ENCODE assay signal across 8 cellular contexts in the genomic region with DNA sequence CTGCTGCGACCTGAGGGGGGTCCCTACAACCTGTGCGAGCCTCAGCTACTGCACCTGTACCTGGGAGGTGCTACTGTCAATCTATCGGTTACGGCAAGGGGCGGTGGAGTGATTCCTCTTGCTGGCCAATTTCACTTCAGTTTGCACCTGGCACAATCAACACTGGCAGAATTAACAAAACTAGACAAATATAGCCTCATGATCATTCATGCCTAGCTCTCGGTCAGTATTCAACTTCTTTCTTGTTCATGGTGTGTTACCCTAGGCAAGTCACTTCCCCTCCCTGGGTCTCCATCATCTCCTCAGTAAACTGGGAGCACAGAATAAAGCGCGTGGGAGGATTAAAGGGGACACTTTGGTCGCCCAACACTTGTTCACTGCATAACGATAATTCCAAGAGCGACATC. TPM values are rescaled to one million over a fixed set of nuclear protein-coding genes. Genes with fewer than 3 reads are reported as not detected.
DNase-seq lines count a peak whose midpoint lies in the region; ATAC-seq and TF ChIP-seq lines count a peak whose summit lies in the region.

No MANE protein-coding gene starts in this region.

- no peak for DNase-seq in AG10803 (ENCODE audit: low read depth)
- no peak for DNase-seq in HAP-1 (ENCODE audit: low spot score in 2 of 2)
- no peak for DNase-seq in activated naive CD8-positive, alpha-beta T cell treated with anti-CD3 and anti-CD28 coated beads, Interleukin-2, amount 10 ng/mL, durations not matched to agents 7 days and 5 days
- no peak for DNase-seq in upper lobe of right lung
- no peak for DNase-seq in activated CD8-positive, alpha-beta memory T cell treated with anti-CD3 and anti-CD28 coated beads for 24 hours
- DNase-seq in NCI-H524 (lab: John Stamatoyannopoulos, UW), result no peak

- H3K27ac ChIP-seq in liver (ENCODE audit: low read depth in 1 of 2, low read length in 2 of 2), result peak overlapping the region; percentile 71 to 78
- peak overlapping the region; percentile 75 for H3K27ac ChIP-seq in upper lobe of right lung

- POLR2A ChIA-PET in activated naive CD8-positive, alpha-beta T cell treated with anti-CD3 and anti-CD28 coated beads, Interleukin-2, amount 10 ng/mL, durations not matched to agents 7 days and 5 days (lab: Charles Lee), result interaction anchor here (0.9 to 4.3 kb wide), 7 partner anchors 9 to 140 kb away, joined by 3 to 64 read pairs (median 4); partner anchors contain the start of gene USE1

- H3K4me3 Mint-ChIP-seq in activated naive CD8-positive, alpha-beta T cell treated with anti-CD3 and anti-CD28 coated beads, Interleukin-2, amount 10 ng/mL, durations not matched to agents 7 days and 5 days, result peak overlapping the region; percentile 99

- peaks cover 45% of the 10 kb centered on the region for H3K4me1 Mint-ChIP-seq in activated naive CD8-positive, alpha-beta T cell treated with anti-CD3 and anti-CD28 coated beads, Interleukin-2, amount 10 ng/mL, durations not matched to agents 7 days and 5 days

- no peaks in the 10 kb centered on the region for H3K27me3 Mint-ChIP-seq in activated naive CD8-positive, alpha-beta T cell treated with anti-CD3 and anti-CD28 coated beads, Interleukin-2, amount 10 ng/mL, durations not matched to agents 7 days and 5 days

- 8% methylated on average over 11 of the region's 11 CpGs for WGBS in liver

- TF ChIP-seq RAD21 in liver (IDR thresholded peaks at IDR 0.05), result no peak

- H3K4me3 ChIP-seq in AG10803 (ENCODE audit: low read length) (peak overlapping the region; percentile 93), HAP-1 (peak overlapping the region; percentile 99), liver (ENCODE audit: low read depth in 1 of 3, low read length in 3 of 3) (peak overlapping the region; percentile 73 to 91 (median 89)), upper lobe of right lung (peak overlapping the region; percentile 72)

- intact Hi-C loops in upper lobe of right lung (cut with DNase I), result no loop called here

- H3K27ac Mint-ChIP-seq in activated naive CD8-positive, alpha-beta T cell treated with anti-CD3 and anti-CD28 coated beads, Interleukin-2, amount 10 ng/mL, durations not matched to agents 7 days and 5 days, result peak overlapping the region; percentile 96

- ATAC-seq in activated naive CD8-positive, alpha-beta T cell treated with anti-CD3 and anti-CD28 coated beads, Interleukin-2, amount 10 ng/mL, durations not matched to agents 7 days and 5 days (ENCODE audit: low read depth), result no peak
- no peak for ATAC-seq in upper lobe of right lung
- ATAC-seq in GM18873 (IDR thresholded peaks at IDR 0.05; ENCODE audit: low FRiP score, unreplicated experiment), result no peak

- H3K36me3 ChIP-seq in HAP-1 (replicated peaks) (peaks cover 27% of the 10 kb centered on the region), liver (ENCODE audit: control insufficient read depth in 4 of 4, insufficient read depth in 3 of 4, low read depth in 1 of 4, low read length in 3 of 4) (peaks cover 0 to 2% (median 0%) of the 10 kb centered on the region in 4 donors), upper lobe of right lung (peaks cover 9% of the 10 kb centered on the region)

- H3K9me3 ChIP-seq in HAP-1, result no peaks in the 10 kb centered on the region
- H3K9me3 ChIP-seq in liver (ENCODE audit: control insufficient read depth in 4 of 4, low read length in 3 of 4), result no peaks in the 10 kb centered on the region
- H3K9me3 ChIP-seq in upper lobe of right lung, result no peaks in the 10 kb centered on the region

- TF ChIP-seq CTCF in AG10803 (conservative IDR thresholded peaks at IDR 0.05; ENCODE audit: low read length) (no peak), liver (IDR thresholded peaks at IDR 0.05; ENCODE audit: low read depth, low read length, missing input control) (no peak), upper lobe of right lung (IDR thresholded peaks at IDR 0.05) (no peak)

- peak overlapping the region; percentile 70 to 83 for H3K9ac ChIP-seq in liver (ENCODE audit: low read depth in 1 of 2, low read length in 2 of 2)

- in situ Hi-C loops in HAP-1 (cut with MboI; ENCODE audit: low sequenced_read_pairs), result no loop called here

- H3K4me1 ChIP-seq in HAP-1, result peaks cover 9% of the 10 kb centered on the region
- peaks cover 3 to 47% (median 33%) of the 10 kb centered on the region in 4 donors for H3K4me1 ChIP-seq in liver (ENCODE audit: control insufficient read depth in 4 of 4, insufficient read depth in 4 of 4, low read length in 3 of 4)
- H3K4me1 ChIP-seq in upper lobe of right lung, result peaks cover 41% of the 10 kb centered on the region

- peaks cover 30% of the 10 kb centered on the region for H3K36me3 Mint-ChIP-seq in activated naive CD8-positive, alpha-beta T cell treated with anti-CD3 and anti-CD28 coated beads, Interleukin-2, amount 10 ng/mL, durations not matched to agents 7 days and 5 days

- no peaks in the 10 kb centered on the region for H3K9me3 Mint-ChIP-seq in activated naive CD8-positive, alpha-beta T cell treated with anti-CD3 and anti-CD28 coated beads, Interleukin-2, amount 10 ng/mL, durations not matched to agents 7 days and 5 days

- H3K27me3 ChIP-seq in HAP-1 (ENCODE audit: low read depth) (no peaks in the 10 kb centered on the region), liver (ENCODE audit: control insufficient read depth in 4 of 4, insufficient read depth in 4 of 4, low read length in 3 of 4) (no peaks in the 10 kb centered on the region), upper lobe of right lung (no peaks in the 10 kb centered on the region)

TF ChIP-seq in liver, 16 proteins besides CTCF, POLR2A, EP300 and RAD21:
- TF ChIP-seq YY1 (IDR thresholded peaks at IDR 0.05), result no peak
- TF ChIP-seq RXRA (IDR thresholded peaks at IDR 0.05), result no peak
- TF ChIP-seq JUND (IDR thresholded peaks at IDR 0.05), result no peak
- no peak for TF ChIP-seq ATF3 (IDR thresholded peaks at IDR 0.05)
- no peak for TF ChIP-seq SP1 (IDR thresholded peaks at IDR 0.05)
- no peak for TF ChIP-seq NR2F2 (IDR thresholded peaks at IDR 0.05)
- no peak for TF ChIP-seq FOXA1 (IDR thresholded peaks at IDR 0.05)
- no peak for TF ChIP-seq TAF1 (conservative IDR thresholded peaks at IDR 0.05)
- no peak for TF ChIP-seq HNF4A (conservative IDR thresholded peaks at IDR 0.05)
- TF ChIP-seq, protein P1, sequence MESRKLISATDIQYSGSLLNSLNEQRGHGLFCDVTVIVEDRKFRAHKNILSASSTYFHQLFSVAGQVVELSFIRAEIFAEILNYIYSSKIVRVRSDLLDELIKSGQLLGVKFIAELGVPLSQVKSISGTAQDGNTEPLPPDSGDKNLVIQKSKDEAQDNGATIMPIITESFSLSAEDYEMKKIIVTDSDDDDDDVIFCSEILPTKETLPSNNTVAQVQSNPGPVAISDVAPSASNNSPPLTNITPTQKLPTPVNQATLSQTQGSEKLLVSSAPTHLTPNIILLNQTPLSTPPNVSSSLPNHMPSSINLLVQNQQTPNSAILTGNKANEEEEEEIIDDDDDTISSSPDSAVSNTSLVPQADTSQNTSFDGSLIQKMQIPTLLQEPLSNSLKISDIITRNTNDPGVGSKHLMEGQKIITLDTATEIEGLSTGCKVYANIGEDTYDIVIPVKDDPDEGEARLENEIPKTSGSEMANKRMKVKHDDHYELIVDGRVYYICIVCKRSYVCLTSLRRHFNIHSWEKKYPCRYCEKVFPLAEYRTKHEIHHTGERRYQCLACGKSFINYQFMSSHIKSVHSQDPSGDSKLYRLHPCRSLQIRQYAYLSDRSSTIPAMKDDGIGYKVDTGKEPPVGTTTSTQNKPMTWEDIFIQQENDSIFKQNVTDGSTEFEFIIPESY (IDR thresholded peaks at IDR 0.05), result no peak

RNA-seq across cellular contexts. Expression of gene HAUS8, which starts 0.6 kb away (rescaled TPM):
- 10 to 100 TPM; 50.7 to 51.7 TPM for total RNA-seq in activated naive CD8-positive, alpha-beta T cell treated with anti-CD3 and anti-CD28 coated beads, Interleukin-2, amount 10 ng/mL, durations not matched to agents 7 days and 5 days
- total RNA-seq in liver, result 1 to 10 TPM; 3.3 to 5.7 TPM
- 1 to 10 TPM; 3.3 to 4.2 TPM for polyA plus RNA-seq in liver
- 8.1 TPM for total RNA-seq in upper lobe of right lung

RNA-seq across cellular contexts. Expression of gene MYO9B, which starts 0.9 kb away (rescaled TPM):
- 100 to 1,000 TPM; 275 to 285 TPM for total RNA-seq in activated naive CD8-positive, alpha-beta T cell treated with anti-CD3 and anti-CD28 coated beads, Interleukin-2, amount 10 ng/mL, durations not matched to agents 7 days and 5 days
- total RNA-seq in liver (10 to 100 TPM; 21.5 to 32.5 TPM), upper lobe of right lung (137 TPM)
- polyA plus RNA-seq in liver, result 10 to 100 TPM in 1 of 2 donors, 1 to 10 TPM in 1; 9.1 to 20.5 TPM

RNA-seq across cellular contexts. Expression of gene CPAMD8, which starts 48.0 kb away (rescaled TPM):
- under 1 TPM; 0.42 to 0.68 TPM for total RNA-seq in activated naive CD8-positive, alpha-beta T cell treated with anti-CD3 and anti-CD28 coated beads, Interleukin-2, amount 10 ng/mL, durations not matched to agents 7 days and 5 days
- total RNA-seq in liver, result 1 to 10 TPM; 1.0 to 1.4 TPM
- polyA plus RNA-seq in liver, result 1 to 10 TPM in 1 of 2 donors, under 1 TPM in 1; 0.92 to 1.2 TPM
- total RNA-seq in upper lobe of right lung, result 50.9 TPM

Comparison
In these comparisons a context has a peak if more than half of its experiments do, and no peak if none do; other contexts are left out.
1. RNA of gene CPAMD8, which starts 48.0 kb away (total RNA-seq): 50.9 TPM in upper lobe of right lung (single experiment); 1.0 to 1.4 TPM in liver and 0.42 to 0.68 TPM in activated naive CD8-positive, alpha-beta T cell treated with anti-CD3 and anti-CD28 coated beads, Interleukin-2, amount 10 ng/mL, durations not matched to agents 7 days and 5 days; every median in the first group is over 10 times any median in the second.
2. Peak in every context shown above with its lines, with median percentiles within 50 percentile points of each other: H3K4me3 ChIP-seq.